11 cellular contexts compared by ENCODE assay signal in the genomic region with DNA sequence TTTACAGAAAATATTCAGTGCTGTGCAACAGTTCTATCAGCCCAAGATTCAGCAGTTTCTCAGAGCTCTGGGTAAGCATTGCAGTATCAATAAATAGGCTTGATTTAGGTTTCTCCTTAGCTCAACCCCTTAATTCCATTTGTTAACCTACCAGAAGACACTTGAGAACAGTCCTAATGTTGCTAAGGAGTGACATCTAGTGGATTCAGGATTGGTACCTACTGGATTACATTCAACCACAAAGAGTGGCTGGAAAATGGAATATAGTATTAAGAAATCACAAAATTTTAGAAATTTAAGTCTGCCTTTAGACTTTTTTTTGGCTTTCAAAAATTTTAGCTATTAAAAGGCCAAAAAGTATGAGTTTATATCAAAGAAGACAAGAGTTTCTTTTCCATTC. TPM values are rescaled to one million over a fixed set of nuclear protein-coding genes. Genes with fewer than 3 reads are reported as not detected.
DNase-seq lines count a peak whose midpoint lies in the region; ATAC-seq, FAIRE-seq and TF ChIP-seq lines count a peak whose summit lies in the region.
"Had no signal": no experiment of that assay in that cellular context is flagged by ENCODE, and none has a peak within 500 bp of the region (broad histone marks: within the 10 kb centered on the region; RNA-seq: fewer than 3 reads in every experiment).

No MANE protein-coding gene starts in this region.

- BruUV-seq in IMR-90 (replicated peaks; lab: Mats Ljungman, UMichigan): no TSS peak

- H3K27me3 ChIP-seq in IMR-90 (ENCODE audit: control insufficient read depth, insufficient read depth, low read length): no peaks in the 10 kb centered on the region

- in situ Hi-C loops in IMR-90 (cut with MboI; ENCODE audit: low sequenced_read_pairs): no loop called here

- TF ChIP-seq CTCF in IMR-90 (conservative IDR thresholded peaks at IDR 0.05; ENCODE audit: low read depth, low read length): peak; percentile 54
- peak; percentile 22 for TF ChIP-seq CTCF in cardiac fibroblast (IDR thresholded peaks at IDR 0.05; ENCODE audit: low read depth, low read length)

- H3K4me2 ChIP-seq in IMR-90 (ENCODE audit: low read depth, low read length): no peak overlapping the region

- no peak overlapping the region for H4K91ac ChIP-seq in IMR-90 (ENCODE audit: insufficient read depth, low read depth, low read length)

- peak; percentile 91 for ATAC-seq in IMR-90 (ENCODE audit: low read depth)
- ATAC-seq in HG02610 (IDR thresholded peaks at IDR 0.05; ENCODE audit: unreplicated experiment): no peak

- no peaks in the 10 kb centered on the region; a peak in 1 of 4 replicates for H3K79me1 ChIP-seq in IMR-90 (ENCODE audit: low read depth in 1 of 2, low read length in 2 of 2)

- no peak overlapping the region for H2AK5ac ChIP-seq in IMR-90 (ENCODE audit: low read depth, low read length)

- no peak overlapping the region for H4K5ac ChIP-seq in IMR-90 (ENCODE audit: low read depth, low read length)

- H3K9me1 ChIP-seq in IMR-90 (ENCODE audit: insufficient read depth, low read length): no peaks in the 10 kb centered on the region; the same call in 1 of the 2 replicates

- no peak overlapping the region for H3K4ac ChIP-seq in IMR-90 (ENCODE audit: low read depth, low read length)

- H2BK5ac ChIP-seq in IMR-90 (ENCODE audit: low read depth, low read length, poor library complexity, severe bottlenecking): no peak overlapping the region

- DNase-seq in Ammon's horn (ENCODE audit: low spot score): peak; percentile 55
- DNase-seq in IMR-90: peak; percentile 64
- peak; percentile 61 to 68 for DNase-seq in cardiac fibroblast (ENCODE audit: low read depth in 2 of 2)
- peak; percentile 52 for DNase-seq in myocyte (ENCODE audit: low read depth)
- DNase-seq in NCI-H69 (lab: John Stamatoyannopoulos, UW): no peak
- DNase-seq in NCI-H510A treated with DMSO at 0.1 percent for 48 hours (lab: John Stamatoyannopoulos, UW): no peak
- no peak for DNase-seq in urothelium cell line (ENCODE audit: low spot score)
- DNase-seq: activated naive CD8-positive, alpha-beta T cell treated with anti-CD3 and anti-CD28 coated beads for 36 hours; T1000 had no signal

- no peaks in the 10 kb centered on the region for H4K20me1 ChIP-seq in IMR-90 (ENCODE audit: insufficient read depth, low read length)

- no peak for TF ChIP-seq POLR2A in IMR-90 (IDR thresholded peaks at IDR 0.05; ENCODE audit: low read depth, low read length)

- H3K23ac ChIP-seq in IMR-90 (ENCODE audit: low read depth, low read length): no peak overlapping the region

- dilution Hi-C loops in IMR-90 (cut with HindIII; ENCODE audit: low sequenced_read_pairs, unreplicated experiment): no loop called here

- no peak overlapping the region for H3K18ac ChIP-seq in IMR-90 (ENCODE audit: low read depth, low read length)

- H3K36me3 ChIP-seq in IMR-90 (ENCODE audit: control insufficient read depth, insufficient read depth, low read length): peaks cover 5% of the 10 kb centered on the region

- FAIRE-seq in urothelium cell line (lab: Jason Lieb, UNC): no peak

- no peak overlapping the region for H3K56ac ChIP-seq in IMR-90 (ENCODE audit: extremely low read depth, insufficient read depth, low read length)

- no peaks in the 10 kb centered on the region for H3K4me1 ChIP-seq in IMR-90 (ENCODE audit: control insufficient read depth, insufficient read depth, low read length)

- H3K27ac ChIP-seq in IMR-90 (ENCODE audit: insufficient read depth, low read length): no peak overlapping the region
- H3K27ac ChIP-seq: skin epidermis had no signal

- CTCF ChIA-PET in IMR-90 (lab: Yijun Ruan, JAX): interaction anchor here (0.6 to 2.1 kb wide), 8 partner anchors 8 to 170 kb away, joined by 3 to 27 read pairs (median 4); no protein-coding TSS in a partner anchor

- no peak overlapping the region for H3K14ac ChIP-seq in IMR-90 (replicated peaks; ENCODE audit: low read depth, low read length)

- peak; percentile 67 for TF ChIP-seq RAD21 in IMR-90 (IDR thresholded peaks at IDR 0.05; ENCODE audit: low read length)

- H4K8ac ChIP-seq in IMR-90 (ENCODE audit: low read depth in 2 of 2, low read length in 2 of 2): no peak overlapping the region

- no peak overlapping the region for H2AK9ac ChIP-seq in IMR-90 (replicated peaks; ENCODE audit: low read depth, low read length, poor library complexity)

- no peak overlapping the region for H2AFZ ChIP-seq in IMR-90 (replicated peaks; ENCODE audit: low read length, poor library complexity)

- no peak overlapping the region for H2BK20ac ChIP-seq in IMR-90 (ENCODE audit: low read depth, low read length)

- H2BK120ac ChIP-seq in IMR-90 (ENCODE audit: low read depth, low read length): no peak overlapping the region

- no peak overlapping the region for H2BK15ac ChIP-seq in IMR-90 (ENCODE audit: low read depth, low read length)

- H3K9ac ChIP-seq in IMR-90 (ENCODE audit: low read depth, low read length): no peak overlapping the region

- H3K4me3 ChIP-seq in IMR-90 (ENCODE audit: insufficient read depth, low read depth, low read length) (no peak overlapping the region), cardiac fibroblast (replicated peaks in 1 of 2; ENCODE audit: low read depth in 2 of 2, low read length in 2 of 2) (no peak overlapping the region)
- H3K4me3 ChIP-seq: skin epidermis had no signal

- intact Hi-C loops in IMR-90 (cut with micrococcal nuclease): loop anchor here (1.0 to 10.0 kb wide), 3 partner anchors 93 to 395 kb away; no protein-coding TSS in a partner anchor

- peaks cover 2% of the 10 kb centered on the region; the same call in 1 of the 2 replicates for H3K9me3 ChIP-seq in IMR-90 (ENCODE audit: control insufficient read depth, insufficient read depth, low read length)

- POLR2A ChIA-PET in IMR-90 (lab: Charles Lee; ENCODE audit: unreplicated experiment): no interaction called here

TF ChIP-seq in IMR-90, 13 proteins besides CTCF, POLR2A, EP300 and RAD21:
- TF ChIP-seq NFE2L2 (IDR thresholded peaks at IDR 0.05; ENCODE audit: low read depth, low read length) (no peak), MAZ (IDR thresholded peaks at IDR 0.05; ENCODE audit: borderline replicate concordance, low read depth, low read length) (no peak), FOS (IDR thresholded peaks at IDR 0.05; ENCODE audit: low read depth, low read length) (no peak), SMC3 (IDR thresholded peaks at IDR 0.05; ENCODE audit: low read depth, low read length) (peak; percentile 45), RFX5 (IDR thresholded peaks at IDR 0.05; ENCODE audit: low read depth, low read length) (no peak), MAFK (IDR thresholded peaks at IDR 0.05; ENCODE audit: low read depth, low read length) (no peak)

RNA-seq across cellular contexts. Expression of gene POLG, which starts 34.7 kb away (rescaled TPM):
- 18.3 and 19.9 TPM in 2 replicates for total RNA-seq in IMR-90 (2012; rRNA removed)
- 30.3 and 30.6 TPM in 2 replicates for polyA plus RNA-seq in IMR-90 (2012; rRNA removed)
- polyA plus RNA-seq in IMR-90 (2012; cell fraction: cytosol; rRNA removed): 19.3 and 22.4 TPM in 2 replicates
- polyA plus RNA-seq in IMR-90 (2012; cell fraction: nucleus; rRNA removed; ENCODE audit: low replicate concordance): 164 and 186 TPM in 2 replicates
- 108 and 113 TPM in 2 replicates for total RNA-seq in myocyte
- polyA plus RNA-seq in myocyte (2012): 44.3 TPM

RNA-seq across cellular contexts. Expression of gene FANCI, which starts 56.1 kb away (rescaled TPM):
- 25.6 and 34.2 TPM in 2 replicates for total RNA-seq in IMR-90 (2012; rRNA removed)
- 11.6 and 13.2 TPM in 2 replicates for polyA plus RNA-seq in IMR-90 (2012; rRNA removed)
- polyA plus RNA-seq in IMR-90 (2012; cell fraction: cytosol; rRNA removed): 1.8 and 4.1 TPM in 2 replicates
- polyA plus RNA-seq in IMR-90 (2012; cell fraction: nucleus; rRNA removed; ENCODE audit: low replicate concordance): 3.0 and 18.5 TPM in 2 replicates
- total RNA-seq in myocyte: 2.0 and 2.1 TPM in 2 replicates
- 1.4 TPM for polyA plus RNA-seq in myocyte (2012)

Comparison
In these comparisons a context has a peak if more than half of its experiments do, and no peak if none do; other contexts are left out.
1. DNase-seq: peak in Ammon's horn (single experiment), IMR-90 (single experiment), cardiac fibroblast (2 of 2) and myocyte (single experiment); none in NCI-H69 (single experiment), NCI-H510A treated with DMSO at 0.1 percent for 48 hours (single experiment) and urothelium cell line (single experiment).